ENCODE assay signal across 19 cellular contexts in genomic region chr2:147172493-147173185, GRCh38.
DNase-seq lines count a peak whose midpoint lies in the region; ATAC-seq, FAIRE-seq and TF ChIP-seq lines count a peak whose summit lies in the region.
"Had no signal": no experiment of that assay in that cellular context is flagged by ENCODE, and none has a peak within 500 bp of the region (broad histone marks: within the 10 kb centered on the region; RNA-seq: fewer than 3 reads in every experiment).

No MANE protein-coding gene starts in this region.

- H3K27me3 Mint-ChIP-seq in neural crest cell (ENCODE audit: low read depth), result no peaks in the 10 kb centered on the region
- no peaks in the 10 kb centered on the region for H3K27me3 Mint-ChIP-seq in CD8-positive, alpha-beta T cell (ENCODE audit: low read depth)

- CTCF ChIA-PET in HepG2 (lab: Yijun Ruan, JAX; ENCODE audit: low intra/inter-chr PET ratio, low total read pairs), result no interaction called here
- CTCF ChIA-PET in CD8-positive, alpha-beta T cell (lab: Charles Lee), result no interaction called here

- TF ChIP-seq POLR2A in HepG2 (IDR thresholded peaks at IDR 0.05; ENCODE audit: insufficient read depth in 1 of 2, low read depth in 2 of 2, low read length in 2 of 2) (no peak), right lobe of liver (IDR thresholded peaks at IDR 0.05) (no peak)

- peaks cover 16% of the 10 kb centered on the region for H3K4me1 Mint-ChIP-seq in neural crest cell
- H3K4me1 Mint-ChIP-seq in CD8-positive, alpha-beta T cell (ENCODE audit: low read depth), result no peaks in the 10 kb centered on the region

- H3K4me3 Mint-ChIP-seq in neural crest cell, result no peak overlapping the region
- H3K4me3 Mint-ChIP-seq in CD8-positive, alpha-beta T cell, result no peak overlapping the region
- H3K4me3 Mint-ChIP-seq: GM23338 had no signal

- no peaks in the 10 kb centered on the region for H3K4me1 ChIP-seq in HepG2 (ENCODE audit: insufficient read depth, low read length)
- H3K4me1 ChIP-seq in right lobe of liver, result no peaks in the 10 kb centered on the region
- H3K4me1 ChIP-seq in right cardiac atrium (ENCODE audit: control insufficient read depth, insufficient read depth, low read length), result no peaks in the 10 kb centered on the region
- H3K4me1 ChIP-seq in CD8-positive, alpha-beta T cell (ENCODE audit: insufficient read depth, low read length), result no peaks in the 10 kb centered on the region

- no peak overlapping the region for H3K27ac ChIP-seq in HepG2 (ENCODE audit: extremely low read length, insufficient read depth, low read length)
- H3K27ac ChIP-seq in right lobe of liver, result no peak overlapping the region
- no peak overlapping the region for H3K27ac ChIP-seq in right cardiac atrium (ENCODE audit: low read length)
- no peak overlapping the region for H3K27ac ChIP-seq in CD8-positive, alpha-beta T cell (ENCODE audit: low read depth, low read length)
- H3K27ac ChIP-seq: HL-60 had no signal

- in situ Hi-C loops in HepG2 (cut with HindIII; ENCODE audit: extremely low pct_ligation_motif_present, low pct_unique_long_range_greater_than_20kb), result no loop called here

- H3K27me3 ChIP-seq in HepG2 (ENCODE audit: control insufficient read depth in 1 of 2, insufficient read depth in 2 of 2, low read length in 2 of 2), result no peaks in the 10 kb centered on the region
- H3K27me3 ChIP-seq in right lobe of liver, result no peaks in the 10 kb centered on the region
- no peaks in the 10 kb centered on the region for H3K27me3 ChIP-seq in right cardiac atrium (ENCODE audit: control insufficient read depth, insufficient read depth)
- no peaks in the 10 kb centered on the region for H3K27me3 ChIP-seq in CD8-positive, alpha-beta T cell (ENCODE audit: insufficient read depth, low read length)

- TF ChIP-seq EP300 in HepG2 (IDR thresholded peaks at IDR 0.05; ENCODE audit: low read depth in 2 of 2, low read length in 2 of 2), result no peak
- no peak for TF ChIP-seq EP300 in HepG2 (CRISPR knock-in tag; IDR thresholded peaks at IDR 0.05; ENCODE audit: borderline replicate concordance)

- H3K36me3 ChIP-seq in HepG2 (replicated peaks in 1 of 2; ENCODE audit: control insufficient read depth in 1 of 2, insufficient read depth in 2 of 2, low read length in 2 of 2), result no peaks in the 10 kb centered on the region
- no peaks in the 10 kb centered on the region for H3K36me3 ChIP-seq in right lobe of liver
- no peaks in the 10 kb centered on the region for H3K36me3 ChIP-seq in CD8-positive, alpha-beta T cell (ENCODE audit: insufficient read depth, low read length)

- H3K36me3 Mint-ChIP-seq in neural crest cell (ENCODE audit: low read depth), result peaks cover 3% of the 10 kb centered on the region
- H3K36me3 Mint-ChIP-seq in CD8-positive, alpha-beta T cell, result no peaks in the 10 kb centered on the region

- no peak overlapping the region for H3K9ac ChIP-seq in HepG2 (ENCODE audit: insufficient read depth, low read depth, low read length)

- no peak overlapping the region for H2AFZ ChIP-seq in HepG2 (ENCODE audit: low read length)
- H2AFZ ChIP-seq: GM23338 had no signal

- H3K9me3 Mint-ChIP-seq in neural crest cell, result peaks cover 7% of the 10 kb centered on the region
- peaks cover 2% of the 10 kb centered on the region for H3K9me3 Mint-ChIP-seq in CD8-positive, alpha-beta T cell
- H3K9me3 Mint-ChIP-seq: GM23338 had no signal

- no peak for TF ChIP-seq RAD21 in HepG2 (CRISPR knock-in tag; IDR thresholded peaks at IDR 0.05)

- POLR2A ChIA-PET in HepG2 (lab: Yijun Ruan, JAX), result no interaction called here
- POLR2A ChIA-PET in CD8-positive, alpha-beta T cell (lab: Charles Lee), result no interaction called here

- intact Hi-C loops in HepG2 (cut with micrococcal nuclease; ENCODE audit: unreplicated experiment), result no loop called here
- intact Hi-C loops in right lobe of liver (cut with DNase I), result no loop called here
- intact Hi-C loops in right cardiac atrium (cut with DNase I), result no loop called here
- intact Hi-C loops in CD8-positive, alpha-beta T cell (cut with DNase I, micrococcal nuclease), result no loop called here

- BruUV-seq in HepG2 (replicated peaks; lab: Mats Ljungman, UMichigan), result no TSS peak

- H3K9me3 ChIP-seq in HepG2 (ENCODE audit: low read length) (peaks cover 11% of the 10 kb centered on the region), right lobe of liver (no peaks in the 10 kb centered on the region), right cardiac atrium (ENCODE audit: control insufficient read depth, low read length) (peaks cover 2% of the 10 kb centered on the region)
- H3K9me3 ChIP-seq in CD8-positive, alpha-beta T cell (ENCODE audit: low read length), result no peaks in the 10 kb centered on the region

- ATAC-seq in HepG2, result no peak; the same call in 2 of the 3 replicates
- ATAC-seq in right lobe of liver, result no peak
- no peak for ATAC-seq in right cardiac atrium
- no peak for ATAC-seq in CD8-positive, alpha-beta T cell
- ATAC-seq: GM23338, K562, Panc1 had no signal

- H3K4me3 ChIP-seq in HepG2 (replicated peaks in 1 of 3; ENCODE audit: insufficient read depth in 1 of 3, low read depth in 2 of 3, low read length in 3 of 3) (no peak overlapping the region), right lobe of liver (no peak overlapping the region), fibroblast of villous mesenchyme (ENCODE audit: low read depth, low read length) (no peak overlapping the region), right cardiac atrium (ENCODE audit: low read length) (no peak overlapping the region)
- no peak overlapping the region for H3K4me3 ChIP-seq in CD8-positive, alpha-beta T cell (ENCODE audit: low read depth, low read length)
- H3K4me3 ChIP-seq: GM23338, K562 had no signal

- H3K27ac Mint-ChIP-seq in neural crest cell (ENCODE audit: unreplicated experiment), result peak overlapping the region; percentile 77
- no peak overlapping the region for H3K27ac Mint-ChIP-seq in CD8-positive, alpha-beta T cell
- H3K27ac Mint-ChIP-seq: GM23338 had no signal

- TF ChIP-seq CTCF in HepG2 (CRISPR knock-in tag; IDR thresholded peaks at IDR 0.05) (no peak), right lobe of liver (IDR thresholded peaks at IDR 0.05) (no peak), fibroblast of villous mesenchyme (IDR thresholded peaks at IDR 0.05; ENCODE audit: insufficient read depth, low read depth, low read length) (no peak), neural crest cell (conservative IDR thresholded peaks at IDR 0.05) (no peak)
- no peak for TF ChIP-seq CTCF in CD8-positive, alpha-beta T cell (IDR thresholded peaks at IDR 0.05)

- no peak for FAIRE-seq in HepG2 (lab: Jason Lieb, UNC)
- FAIRE-seq: GM12892, K562 had no signal

- WGBS in HepG2 (ENCODE audit: low lambda C conversion rate), result 12% methylated on average over 9 of the region's 9 CpGs
- 56% methylated on average over 5 of the region's 9 CpGs for WGBS in right lobe of liver (ENCODE audit: insufficient coverage, low coverage, low lambda C conversion rate, missing lambda C conversion rate)
- 75% methylated on average over 9 of the region's 9 CpGs for WGBS in right cardiac atrium

- no peaks in the 10 kb centered on the region for H3K79me2 ChIP-seq in HepG2 (ENCODE audit: insufficient read depth, low read length)

- no peak overlapping the region for H3K4me2 ChIP-seq in HepG2 (ENCODE audit: low read depth, low read length)
- H3K4me2 ChIP-seq: GM23338 had no signal

- DNase-seq in HepG2 (ENCODE audit: low spot score) (no peak), right lobe of liver (no peak), fibroblast of villous mesenchyme (ENCODE audit: low read depth) (peak; percentile 8), neural crest cell (ENCODE audit: low read depth, low spot score) (no peak), KG1 (lab: John Stamatoyannopoulos, UW) (no peak), right cardiac atrium (no peak)
- no peak for DNase-seq in CD8-positive, alpha-beta T cell
- no peak for DNase-seq in stimulated activated CD8-positive, alpha-beta memory T cell treated with anti-CD3 and anti-CD28 coated beads, Interleukin-4, amount 100 ng/mL, for 48 hours
- DNase-seq: 8988T, NCI-H1092, NCI-H1694, NCI-H446, NCI-H748 treated with DMSO at 0.1 percent for 48 hours, Right ventricle myocardium superior had no signal

- H4K20me1 ChIP-seq in HepG2 (ENCODE audit: insufficient read depth, low read length), result no peaks in the 10 kb centered on the region

TF ChIP-seq in HepG2, 621 proteins besides CTCF, POLR2A, EP300 and RAD21:
- peak; percentile 85 for TF ChIP-seq ATF7 (IDR thresholded peaks at IDR 0.05)
- no peak for TF ChIP-seq ATF7 (CRISPR knock-in tag; IDR thresholded peaks at IDR 0.05)
- peak; percentile 88 for TF ChIP-seq CREB1 (IDR thresholded peaks at IDR 0.05)
- TF ChIP-seq CREB1 (CRISPR knock-in tag; IDR thresholded peaks at IDR 0.05), result no peak
- TF ChIP-seq ZNF691 (CRISPR knock-in tag; IDR thresholded peaks at IDR 0.05; ENCODE audit: borderline replicate concordance, low read depth), result no peak
- TF ChIP-seq GLI4 (CRISPR knock-in tag; IDR thresholded peaks at IDR 0.05; ENCODE audit: borderline replicate concordance), result no peak
- no peak for TF ChIP-seq SETDB1 (CRISPR knock-in tag; IDR thresholded peaks at IDR 0.05; ENCODE audit: borderline replicate concordance)
